1 cellular context compared by ENCODE assay signal in the genomic region with DNA sequence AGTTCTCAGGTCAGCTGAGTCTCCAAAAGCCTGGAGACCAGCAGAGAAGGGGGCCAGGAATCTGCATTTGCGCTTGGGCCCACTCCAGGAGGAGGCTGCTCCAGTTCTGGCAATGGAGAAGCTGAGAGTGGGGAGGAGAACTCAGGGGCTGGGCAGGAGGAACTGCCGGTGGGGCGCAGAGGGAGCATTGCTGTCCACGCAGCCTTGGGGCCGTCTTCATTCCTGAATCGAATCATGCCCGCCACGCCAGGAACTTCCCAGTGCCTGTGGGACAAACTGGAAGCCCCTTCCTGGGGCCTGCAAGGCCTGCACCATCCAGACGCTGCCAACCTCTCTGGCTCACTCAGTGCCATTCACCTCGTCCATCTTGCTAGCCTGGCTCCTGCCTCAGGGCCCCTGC.
TF ChIP-seq lines count a peak whose summit lies in the region.

No MANE protein-coding gene starts in this region.

TF ChIP-seq in GM23338, 12 proteins besides CTCF, POLR2A, EP300 and RAD21 (continued from another document):
- no peak for TF ChIP-seq NANOG (IDR thresholded peaks at IDR 0.05; ENCODE audit: borderline replicate concordance)
- TF ChIP-seq ZNF331 (CRISPR knock-in tag; IDR thresholded peaks at IDR 0.05; ENCODE audit: low read depth): no peak
- no peak for TF ChIP-seq EZH2 (IDR thresholded peaks at IDR 0.05; ENCODE audit: low read depth, unreplicated experiment)
- TF ChIP-seq EZH2phosphoT487 (IDR thresholded peaks at IDR 0.05; ENCODE audit: unreplicated experiment): no peak
- TF ChIP-seq STAT1 (IDR thresholded peaks at IDR 0.05; ENCODE audit: unreplicated experiment): no peak
- TF ChIP-seq ZNF114 (CRISPR knock-in tag; IDR thresholded peaks at IDR 0.05): no peak
- TF ChIP-seq, protein P1, sequence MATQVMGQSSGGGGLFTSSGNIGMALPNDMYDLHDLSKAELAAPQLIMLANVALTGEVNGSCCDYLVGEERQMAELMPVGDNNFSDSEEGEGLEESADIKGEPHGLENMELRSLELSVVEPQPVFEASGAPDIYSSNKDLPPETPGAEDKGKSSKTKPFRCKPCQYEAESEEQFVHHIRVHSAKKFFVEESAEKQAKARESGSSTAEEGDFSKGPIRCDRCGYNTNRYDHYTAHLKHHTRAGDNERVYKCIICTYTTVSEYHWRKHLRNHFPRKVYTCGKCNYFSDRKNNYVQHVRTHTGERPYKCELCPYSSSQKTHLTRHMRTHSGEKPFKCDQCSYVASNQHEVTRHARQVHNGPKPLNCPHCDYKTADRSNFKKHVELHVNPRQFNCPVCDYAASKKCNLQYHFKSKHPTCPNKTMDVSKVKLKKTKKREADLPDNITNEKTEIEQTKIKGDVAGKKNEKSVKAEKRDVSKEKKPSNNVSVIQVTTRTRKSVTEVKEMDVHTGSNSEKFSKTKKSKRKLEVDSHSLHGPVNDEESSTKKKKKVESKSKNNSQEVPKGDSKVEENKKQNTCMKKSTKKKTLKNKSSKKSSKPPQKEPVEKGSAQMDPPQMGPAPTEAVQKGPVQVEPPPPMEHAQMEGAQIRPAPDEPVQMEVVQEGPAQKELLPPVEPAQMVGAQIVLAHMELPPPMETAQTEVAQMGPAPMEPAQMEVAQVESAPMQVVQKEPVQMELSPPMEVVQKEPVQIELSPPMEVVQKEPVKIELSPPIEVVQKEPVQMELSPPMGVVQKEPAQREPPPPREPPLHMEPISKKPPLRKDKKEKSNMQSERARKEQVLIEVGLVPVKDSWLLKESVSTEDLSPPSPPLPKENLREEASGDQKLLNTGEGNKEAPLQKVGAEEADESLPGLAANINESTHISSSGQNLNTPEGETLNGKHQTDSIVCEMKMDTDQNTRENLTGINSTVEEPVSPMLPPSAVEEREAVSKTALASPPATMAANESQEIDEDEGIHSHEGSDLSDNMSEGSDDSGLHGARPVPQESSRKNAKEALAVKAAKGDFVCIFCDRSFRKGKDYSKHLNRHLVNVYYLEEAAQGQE (IDR thresholded peaks at IDR 0.05; ENCODE audit: unreplicated experiment): no peak
- TF ChIP-seq, protein P2, sequence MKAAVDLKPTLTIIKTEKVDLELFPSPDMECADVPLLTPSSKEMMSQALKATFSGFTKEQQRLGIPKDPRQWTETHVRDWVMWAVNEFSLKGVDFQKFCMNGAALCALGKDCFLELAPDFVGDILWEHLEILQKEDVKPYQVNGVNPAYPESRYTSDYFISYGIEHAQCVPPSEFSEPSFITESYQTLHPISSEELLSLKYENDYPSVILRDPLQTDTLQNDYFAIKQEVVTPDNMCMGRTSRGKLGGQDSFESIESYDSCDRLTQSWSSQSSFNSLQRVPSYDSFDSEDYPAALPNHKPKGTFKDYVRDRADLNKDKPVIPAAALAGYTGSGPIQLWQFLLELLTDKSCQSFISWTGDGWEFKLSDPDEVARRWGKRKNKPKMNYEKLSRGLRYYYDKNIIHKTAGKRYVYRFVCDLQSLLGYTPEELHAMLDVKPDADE (IDR thresholded peaks at IDR 0.05): no peak
- TF ChIP-seq JUNB (IDR thresholded peaks at IDR 0.05; ENCODE audit: unreplicated experiment): no peak
- TF ChIP-seq POLR2AphosphoS5 (IDR thresholded peaks at IDR 0.05; ENCODE audit: low read depth): no peak
- TF ChIP-seq, protein P3, sequence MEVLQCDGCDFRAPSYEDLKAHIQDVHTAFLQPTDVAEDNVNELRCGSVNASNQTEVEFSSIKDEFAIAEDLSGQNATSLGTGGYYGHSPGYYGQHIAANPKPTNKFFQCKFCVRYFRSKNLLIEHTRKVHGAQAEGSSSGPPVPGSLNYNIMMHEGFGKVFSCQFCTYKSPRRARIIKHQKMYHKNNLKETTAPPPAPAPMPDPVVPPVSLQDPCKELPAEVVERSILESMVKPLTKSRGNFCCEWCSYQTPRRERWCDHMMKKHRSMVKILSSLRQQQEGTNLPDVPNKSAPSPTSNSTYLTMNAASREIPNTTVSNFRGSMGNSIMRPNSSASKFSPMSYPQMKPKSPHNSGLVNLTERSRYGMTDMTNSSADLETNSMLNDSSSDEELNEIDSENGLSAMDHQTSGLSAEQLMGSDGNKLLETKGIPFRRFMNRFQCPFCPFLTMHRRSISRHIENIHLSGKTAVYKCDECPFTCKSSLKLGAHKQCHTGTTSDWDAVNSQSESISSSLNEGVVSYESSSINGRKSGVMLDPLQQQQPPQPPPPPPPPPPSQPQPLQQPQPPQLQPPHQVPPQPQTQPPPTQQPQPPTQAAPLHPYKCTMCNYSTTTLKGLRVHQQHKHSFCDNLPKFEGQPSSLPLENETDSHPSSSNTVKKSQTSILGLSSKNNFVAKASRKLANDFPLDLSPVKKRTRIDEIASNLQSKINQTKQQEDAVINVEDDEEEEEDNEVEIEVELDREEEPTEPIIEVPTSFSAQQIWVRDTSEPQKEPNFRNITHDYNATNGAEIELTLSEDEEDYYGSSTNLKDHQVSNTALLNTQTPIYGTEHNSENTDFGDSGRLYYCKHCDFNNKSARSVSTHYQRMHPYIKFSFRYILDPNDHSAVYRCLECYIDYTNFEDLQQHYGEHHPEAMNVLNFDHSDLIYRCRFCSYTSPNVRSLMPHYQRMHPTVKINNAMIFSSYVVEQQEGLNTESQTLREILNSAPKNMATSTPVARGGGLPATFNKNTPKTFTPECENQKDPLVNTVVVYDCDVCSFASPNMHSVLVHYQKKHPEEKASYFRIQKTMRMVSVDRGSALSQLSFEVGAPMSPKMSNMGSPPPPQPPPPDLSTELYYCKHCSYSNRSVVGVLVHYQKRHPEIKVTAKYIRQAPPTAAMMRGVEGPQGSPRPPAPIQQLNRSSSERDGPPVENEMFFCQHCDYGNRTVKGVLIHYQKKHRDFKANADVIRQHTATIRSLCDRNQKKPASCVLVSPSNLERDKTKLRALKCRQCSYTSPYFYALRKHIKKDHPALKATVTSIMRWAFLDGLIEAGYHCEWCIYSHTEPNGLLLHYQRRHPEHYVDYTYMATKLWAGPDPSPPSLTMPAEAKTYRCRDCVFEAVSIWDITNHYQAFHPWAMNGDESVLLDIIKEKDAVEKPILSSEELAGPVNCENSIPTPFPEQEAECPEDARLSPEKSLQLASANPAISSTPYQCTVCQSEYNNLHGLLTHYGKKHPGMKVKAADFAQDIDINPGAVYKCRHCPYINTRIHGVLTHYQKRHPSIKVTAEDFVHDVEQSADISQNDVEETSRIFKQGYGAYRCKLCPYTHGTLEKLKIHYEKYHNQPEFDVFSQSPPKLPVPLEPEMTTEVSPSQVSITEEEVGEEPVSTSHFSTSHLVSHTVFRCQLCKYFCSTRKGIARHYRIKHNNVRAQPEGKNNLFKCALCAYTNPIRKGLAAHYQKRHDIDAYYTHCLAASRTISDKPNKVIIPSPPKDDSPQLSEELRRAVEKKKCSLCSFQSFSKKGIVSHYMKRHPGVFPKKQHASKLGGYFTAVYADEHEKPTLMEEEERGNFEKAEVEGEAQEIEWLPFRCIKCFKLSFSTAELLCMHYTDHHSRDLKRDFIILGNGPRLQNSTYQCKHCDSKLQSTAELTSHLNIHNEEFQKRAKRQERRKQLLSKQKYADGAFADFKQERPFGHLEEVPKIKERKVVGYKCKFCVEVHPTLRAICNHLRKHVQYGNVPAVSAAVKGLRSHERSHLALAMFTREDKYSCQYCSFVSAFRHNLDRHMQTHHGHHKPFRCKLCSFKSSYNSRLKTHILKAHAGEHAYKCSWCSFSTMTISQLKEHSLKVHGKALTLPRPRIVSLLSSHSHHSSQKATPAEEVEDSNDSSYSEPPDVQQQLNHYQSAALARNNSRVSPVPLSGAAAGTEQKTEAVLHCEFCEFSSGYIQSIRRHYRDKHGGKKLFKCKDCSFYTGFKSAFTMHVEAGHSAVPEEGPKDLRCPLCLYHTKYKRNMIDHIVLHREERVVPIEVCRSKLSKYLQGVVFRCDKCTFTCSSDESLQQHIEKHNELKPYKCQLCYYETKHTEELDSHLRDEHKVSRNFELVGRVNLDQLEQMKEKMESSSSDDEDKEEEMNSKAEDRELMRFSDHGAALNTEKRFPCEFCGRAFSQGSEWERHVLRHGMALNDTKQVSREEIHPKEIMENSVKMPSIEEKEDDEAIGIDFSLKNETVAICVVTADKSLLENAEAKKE (CRISPR knock-in tag; IDR thresholded peaks at IDR 0.05): no peak
